Comparison of ENCODE assay signal across 16 cellular contexts in genomic region chr7:127872122-127872521, GRCh38.
DNase-seq lines count a peak whose midpoint lies in the region; ATAC-seq lines count a peak whose summit lies in the region.
"Had no signal": no experiment of that assay in that cellular context is flagged by ENCODE, and none has a peak within 500 bp of the region (broad histone marks: within the 10 kb centered on the region; RNA-seq: fewer than 3 reads in every experiment).

No MANE protein-coding gene starts in this region.

- DNase-seq in HuH-7.5 (ENCODE audit: low spot score), result no peak
- DNase-seq in CD8-positive, alpha-beta memory T cell, result no peak
- DNase-seq in middle frontal gyrus (ENCODE audit: extremely low spot score, low spot score), result no peak
- DNase-seq in activated naive CD4-positive, alpha-beta T cell treated with anti-CD3 and anti-CD28 coated beads, Interleukin-2, amount 10 ng/mL, durations not matched to agents 7 days and 5 days, result no peak
- DNase-seq: activated B cell treated with CpG ODN at 0.5 μM for 24 hours; activated T-cell treated with anti-CD3 and anti-CD28 coated beads, Interleukin-2, amount 50 U/mL, for 72 hours; effector CD4-positive, alpha-beta T cell; NCI-H2029 treated with DMSO at 0.1 percent for 48 hours; retina; SK-N-SH; stimulated activated CD4-positive, alpha-beta T cell treated with anti-CD3 and anti-CD28 coated beads, Interleukin-4, amount 100 ng/mL, for 4 hours had no signal

- peaks cover 0 to 4% (median 0%) of the 10 kb centered on the region in 3 donors for H3K36me3 Mint-ChIP-seq in CD8-positive, alpha-beta memory T cell
- H3K36me3 Mint-ChIP-seq in activated naive CD4-positive, alpha-beta T cell treated with anti-CD3 and anti-CD28 coated beads, Interleukin-2, amount 10 ng/mL, durations not matched to agents 7 days and 5 days, result peaks cover 13% of the 10 kb centered on the region

- H3K36me3 ChIP-seq in CD8-positive, alpha-beta memory T cell (ENCODE audit: insufficient read depth, low read length), result no peaks in the 10 kb centered on the region

- no peak overlapping the region for H3K4me3 Mint-ChIP-seq in CD8-positive, alpha-beta memory T cell
- H3K4me3 Mint-ChIP-seq in activated naive CD4-positive, alpha-beta T cell treated with anti-CD3 and anti-CD28 coated beads, Interleukin-2, amount 10 ng/mL, durations not matched to agents 7 days and 5 days, result no peak overlapping the region
- H3K4me3 Mint-ChIP-seq: activated B cell treated with CpG ODN at 0.5 μM for 24 hours; activated T-cell treated with anti-CD3 and anti-CD28 coated beads, Interleukin-2, amount 50 U/mL, for 72 hours had no signal

- H3K4me3 ChIP-seq in CD8-positive, alpha-beta memory T cell (ENCODE audit: low read length), result no peak overlapping the region

- H3K27me3 ChIP-seq in CD8-positive, alpha-beta memory T cell (ENCODE audit: insufficient read depth, low read length, poor library complexity, severe bottlenecking), result no peaks in the 10 kb centered on the region

- H3K27me3 Mint-ChIP-seq in CD8-positive, alpha-beta memory T cell, result no peaks in the 10 kb centered on the region
- H3K27me3 Mint-ChIP-seq in activated naive CD4-positive, alpha-beta T cell treated with anti-CD3 and anti-CD28 coated beads, Interleukin-2, amount 10 ng/mL, durations not matched to agents 7 days and 5 days, result no peaks in the 10 kb centered on the region
- H3K27me3 Mint-ChIP-seq: activated B cell treated with CpG ODN at 0.5 μM for 24 hours had no signal

- peaks cover 18 to 24% (median 19%) of the 10 kb centered on the region in 3 donors for H3K4me1 Mint-ChIP-seq in CD8-positive, alpha-beta memory T cell
- H3K4me1 Mint-ChIP-seq in activated naive CD4-positive, alpha-beta T cell treated with anti-CD3 and anti-CD28 coated beads, Interleukin-2, amount 10 ng/mL, durations not matched to agents 7 days and 5 days, result no peaks in the 10 kb centered on the region

- no peak overlapping the region for H3K27ac ChIP-seq in CD8-positive, alpha-beta memory T cell (ENCODE audit: low read depth, low read length)
- H3K27ac ChIP-seq: KMS-11 had no signal

- H3K4me1 ChIP-seq in CD8-positive, alpha-beta memory T cell (ENCODE audit: insufficient read depth, low read length), result peaks cover 6% of the 10 kb centered on the region

- H3K9me3 Mint-ChIP-seq in CD8-positive, alpha-beta memory T cell, result no peaks in the 10 kb centered on the region
- no peaks in the 10 kb centered on the region for H3K9me3 Mint-ChIP-seq in activated naive CD4-positive, alpha-beta T cell treated with anti-CD3 and anti-CD28 coated beads, Interleukin-2, amount 10 ng/mL, durations not matched to agents 7 days and 5 days
- H3K9me3 Mint-ChIP-seq: activated B cell treated with CpG ODN at 0.5 μM for 24 hours; activated T-cell treated with anti-CD3 and anti-CD28 coated beads, Interleukin-2, amount 50 U/mL, for 72 hours had no signal

- no peaks in the 10 kb centered on the region for H3K9me3 ChIP-seq in CD8-positive, alpha-beta memory T cell (ENCODE audit: low read length)
- H3K9me3 ChIP-seq: SK-N-SH had no signal

- CTCF ChIA-PET in CD8-positive, alpha-beta memory T cell (lab: Charles Lee), result no interaction called here
- CTCF ChIA-PET in activated naive CD4-positive, alpha-beta T cell treated with anti-CD3 and anti-CD28 coated beads, Interleukin-2, amount 10 ng/mL, durations not matched to agents 7 days and 5 days (lab: Charles Lee), result no interaction called here

- no peak overlapping the region for H3K27ac Mint-ChIP-seq in CD8-positive, alpha-beta memory T cell
- no peak overlapping the region for H3K27ac Mint-ChIP-seq in activated naive CD4-positive, alpha-beta T cell treated with anti-CD3 and anti-CD28 coated beads, Interleukin-2, amount 10 ng/mL, durations not matched to agents 7 days and 5 days
- H3K27ac Mint-ChIP-seq: activated B cell treated with CpG ODN at 0.5 μM for 24 hours; activated T-cell treated with anti-CD3 and anti-CD28 coated beads, Interleukin-2, amount 50 U/mL, for 72 hours had no signal

- peak; percentile 86 for ATAC-seq in GM18498 (IDR thresholded peaks at IDR 0.05; ENCODE audit: unreplicated experiment)
- peak; percentile 71 for ATAC-seq in GM19455 (IDR thresholded peaks at IDR 0.05; ENCODE audit: unreplicated experiment)
- ATAC-seq in HG02798 (IDR thresholded peaks at IDR 0.05; ENCODE audit: poor library complexity, unreplicated experiment), result peak; percentile 58
- ATAC-seq in HG03520 (IDR thresholded peaks at IDR 0.05; ENCODE audit: unreplicated experiment), result peak; percentile 60
- ATAC-seq: activated T-cell treated with anti-CD3 and anti-CD28 coated beads, Interleukin-2, amount 50 U/mL, for 72 hours had no signal

- POLR2A ChIA-PET in CD8-positive, alpha-beta memory T cell (lab: Charles Lee), result no interaction called here
